Comparison of ENCODE assay signal across 21 cellular contexts in genomic region chr22:24386814-24387550, GRCh38.
"Had no signal": no experiment of that assay in that cellular context is flagged by ENCODE, and none has a peak within 500 bp of the region (broad histone marks: within the 10 kb centered on the region; RNA-seq: fewer than 3 reads in every experiment).

No MANE protein-coding gene starts in this region.

- H3K4me3 ChIP-seq: adrenal gland, esophagus muscularis mucosa, spleen, suprapubic skin, tibial artery, upper lobe of right lung had no signal

- DNase-seq: activated CD4-positive, alpha-beta memory T cell treated with anti-CD3 and anti-CD28 coated beads, Interleukin-2, amount 10 ng/mL, durations not matched to agents 7 days and 5 days; activated CD4-positive, alpha-beta T cell treated with anti-CD3 and anti-CD28 coated beads for 1 hour; activated CD4-positive, alpha-beta T cell treated with anti-CD3 and anti-CD28 coated beads, Interleukin-2, amount 10 ng/mL, durations not matched to agents 7 days and 5 days; activated naive CD4-positive, alpha-beta T cell; activated naive CD8-positive, alpha-beta T cell treated with anti-CD3 and anti-CD28 coated beads for 36 hours; activated T-cell treated with anti-CD3 and anti-CD28 coated beads, Interleukin-2, amount 50 U/mL, for 48 hours; adrenal gland; central memory CD4-positive, alpha-beta T cell; dermis blood vessel endothelial cell; effector CD4-positive, alpha-beta T cell; islet precursor cell; mammary epithelial cell; posterior cingulate gyrus; right cardiac atrium; spleen; stimulated activated naive CD4-positive, alpha-beta T cell; tibial artery; upper lobe of right lung had no signal

- H3K27ac ChIP-seq: adrenal gland, esophagus muscularis mucosa, spleen, suprapubic skin, tibial artery, upper lobe of right lung had no signal

- ATAC-seq: right cardiac atrium, upper lobe of right lung, WTC11 had no signal
